Comparison of ENCODE assay signal across 8 cellular contexts in genomic region chr10:102118867-102119266, GRCh38. TPM values are rescaled to one million over a fixed set of nuclear protein-coding genes. Genes with fewer than 3 reads are reported as not detected.
A peak's percentile ranks its signal among the peaks of the same experiment; 100 is the strongest.
DNase-seq lines count a peak whose midpoint lies in the region; ATAC-seq and TF ChIP-seq lines count a peak whose summit lies in the region.

No MANE protein-coding gene starts in this region.

- 0 to 9% (median 3%) methylated on average over 2 to 6 of the region's 6 CpGs for WGBS in stomach, 5 donors

- TF ChIP-seq POLR2A in stomach (IDR thresholded peaks at IDR 0.05) = no peak

- H3K27ac ChIP-seq in stomach = peak overlapping the region; percentile 93 to 99 (median 99)

- ATAC-seq in HG03439 (IDR thresholded peaks at IDR 0.05; ENCODE audit: unreplicated experiment) (no peak), GM21423 (IDR thresholded peaks at IDR 0.05; ENCODE audit: unreplicated experiment) (no peak)

- DNase-seq in Caki2 (ENCODE audit: low read depth) (peak; percentile 31), LHCN-M2 (ENCODE audit: low read depth) (peak; percentile 48), astrocyte of the spinal cord (ENCODE audit: low read depth, low spot score) (peak; percentile 22), kidney glomerular epithelial cell (lab: John Stamatoyannopoulos, UW) (peak; percentile 40), stomach (peak; percentile 48), NCI-H1092 (lab: John Stamatoyannopoulos, UW) (no peak)

- no peaks in the 10 kb centered on the region for H3K9me3 ChIP-seq in stomach

- TF ChIP-seq CTCF in astrocyte of the spinal cord (IDR thresholded peaks at IDR 0.05; ENCODE audit: low read depth, low read length) = no peak
- TF ChIP-seq CTCF in stomach (IDR thresholded peaks at IDR 0.05) = no peak

- in situ Hi-C loops in Caki2 (cut with HindIII; ENCODE audit: low pct_unique_long_range_greater_than_20kb, low sequenced_read_pairs) (no loop called here), astrocyte of the spinal cord (cut with HindIII; ENCODE audit: low sequenced_read_pairs) (no loop called here)

- H3K4me1 ChIP-seq in stomach = peaks cover 60 to 77% (median 68%) of the 10 kb centered on the region in 4 donors

- H3K36me3 ChIP-seq in stomach = no peaks in the 10 kb centered on the region

- H3K4me3 ChIP-seq in astrocyte of the spinal cord (ENCODE audit: low read depth, low read length) (peak overlapping the region; percentile 78), stomach (peak overlapping the region; percentile 59 to 85 (median 64))

- no peak for TF ChIP-seq EP300 in stomach (IDR thresholded peaks at IDR 0.05)

- no peaks in the 10 kb centered on the region for H3K27me3 ChIP-seq in stomach

- intact Hi-C loops in stomach (cut with DNase I; ENCODE audit: low total_unique reads) = no loop called here

RNA-seq across cellular contexts. Expression of gene LDB1, which starts 1.3 kb away (rescaled TPM):
- 14.9 and 22.7 TPM in 2 replicates for total RNA-seq in Caki2 (2014; rRNA removed; shearing (Covaris generic); ENCODE audit: low replicate concordance)
- total RNA-seq in LHCN-M2 (2014; rRNA removed) (27.8 and 35.1 TPM in 2 replicates), stomach (10 to 100 TPM; 24.2 to 43.7 (median 34.4) TPM)
- 37.3 TPM for polyA plus RNA-seq in LHCN-M2 (2012)
- polyA plus RNA-seq in stomach = 10 to 100 TPM; 20.4 to 28.3 (median 22.3) TPM

RNA-seq across cellular contexts. Expression of gene PPRC1, which starts 14.0 kb away (rescaled TPM):
- 5.3 and 15.8 TPM in 2 replicates for total RNA-seq in Caki2 (2014; rRNA removed; shearing (Covaris generic); ENCODE audit: low replicate concordance)
- total RNA-seq in LHCN-M2 (2014; rRNA removed) = 23.1 and 26.0 TPM in 2 replicates
- 17.5 TPM for polyA plus RNA-seq in LHCN-M2 (2012)
- total RNA-seq in stomach = 10 to 100 TPM; 11.7 to 37.3 (median 17.9) TPM
- polyA plus RNA-seq in stomach = 10 to 100 TPM; 10.4 to 15.8 (median 13.0) TPM

RNA-seq across cellular contexts. Expression of gene NOLC1, which starts 33.3 kb away (rescaled TPM):
- 68.0 and 74.0 TPM in 2 replicates for total RNA-seq in Caki2 (2014; rRNA removed; shearing (Covaris generic); ENCODE audit: low replicate concordance)
- total RNA-seq in LHCN-M2 (2014; rRNA removed) (76.7 and 96.6 TPM in 2 replicates), stomach (10 to 100 TPM in 4 of 5 donors, 1 to 10 TPM in 1; 9.8 to 73.7 (median 55.6) TPM)
- 32.9 TPM for polyA plus RNA-seq in LHCN-M2 (2012)
- polyA plus RNA-seq in stomach = 10 to 100 TPM; 21.2 to 35.1 (median 27.5) TPM

RNA-seq across cellular contexts. Expression of gene HPS6, which starts 53.7 kb away (rescaled TPM):
- total RNA-seq in Caki2 (2014; rRNA removed; shearing (Covaris generic); ENCODE audit: low replicate concordance) = 55.8 and 65.1 TPM in 2 replicates
- total RNA-seq in LHCN-M2 (2014; rRNA removed) = 56.7 and 69.3 TPM in 2 replicates
- polyA plus RNA-seq in LHCN-M2 (2012) = 18.8 TPM
- total RNA-seq in stomach = 10 to 100 TPM in 3 of 5 donors, 1 to 10 TPM in 2; 7.0 to 42.4 (median 14.0) TPM
- polyA plus RNA-seq in stomach = 10 to 100 TPM; 10.3 to 10.7 (median 10.6) TPM
